1 cellular context compared by ENCODE assay signal in the genomic region with DNA sequence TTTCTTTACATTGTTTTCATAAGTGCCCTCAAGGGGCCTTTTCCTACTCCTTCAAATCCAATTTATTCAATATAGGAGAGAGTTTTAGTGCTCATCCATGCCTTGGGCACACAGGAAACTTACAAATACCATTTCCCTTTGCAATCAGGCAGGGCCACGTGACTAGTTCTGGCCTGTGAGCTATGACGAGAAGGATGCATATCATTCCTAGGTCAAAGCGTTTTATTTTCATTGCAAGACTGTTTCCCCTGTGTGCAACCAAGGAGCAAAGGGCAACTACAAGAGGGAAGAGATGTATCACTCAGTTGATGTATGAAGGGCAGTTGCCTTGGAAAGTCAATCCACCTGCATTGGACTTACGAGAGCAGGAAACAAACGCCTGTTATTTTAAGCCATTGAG.
TF ChIP-seq lines count a peak whose summit lies in the region.

No MANE protein-coding gene starts in this region.

TF ChIP-seq in HepG2, 621 proteins besides CTCF, POLR2A, EP300 and RAD21 (continued from another document and continues in another):
- TF ChIP-seq ZNF331 (CRISPR knock-in tag; IDR thresholded peaks at IDR 0.05) (no peak), ZNF724P (CRISPR knock-in tag; IDR thresholded peaks at IDR 0.05; ENCODE audit: borderline replicate concordance) (no peak), ZNF615 (CRISPR knock-in tag; IDR thresholded peaks at IDR 0.05; ENCODE audit: borderline replicate concordance) (no peak), KLF16 (CRISPR knock-in tag; IDR thresholded peaks at IDR 0.05) (no peak), ZNF644 (CRISPR knock-in tag; IDR thresholded peaks at IDR 0.05; ENCODE audit: low read depth) (0 out of 2 replicates have a peak, but pooled peaks have one; percentile 18), GATA4 (IDR thresholded peaks at IDR 0.05; ENCODE audit: borderline replicate concordance, low read depth) (no peak), ZNF33B (CRISPR knock-in tag; IDR thresholded peaks at IDR 0.05) (no peak), ZFP90 (CRISPR knock-in tag; IDR thresholded peaks at IDR 0.05; ENCODE audit: borderline replicate concordance) (no peak), RCOR2 (CRISPR knock-in tag; IDR thresholded peaks at IDR 0.05) (no peak), CENPX (CRISPR knock-in tag; IDR thresholded peaks at IDR 0.05) (no peak), TBX3 (IDR thresholded peaks at IDR 0.05; ENCODE audit: borderline replicate concordance) (no peak), CBFB (CRISPR knock-in tag; IDR thresholded peaks at IDR 0.05) (no peak), MATR3 (CRISPR knock-in tag; IDR thresholded peaks at IDR 0.05) (no peak), ZNF530 (CRISPR knock-in tag; IDR thresholded peaks at IDR 0.05; ENCODE audit: low read depth) (no peak), SMARCE1 (IDR thresholded peaks at IDR 0.05; ENCODE audit: borderline replicate concordance) (no peak), ZNF569 (CRISPR knock-in tag; IDR thresholded peaks at IDR 0.05; ENCODE audit: borderline replicate concordance) (no peak), FOXO1 (CRISPR knock-in tag; IDR thresholded peaks at IDR 0.05) (no peak), ZKSCAN1 (IDR thresholded peaks at IDR 0.05; ENCODE audit: low read length) (no peak), ZNF570 (CRISPR knock-in tag; IDR thresholded peaks at IDR 0.05; ENCODE audit: borderline replicate concordance) (no peak), HMGA1 (CRISPR knock-in tag; conservative IDR thresholded peaks at IDR 0.05) (no peak), ATF7-NPFF (CRISPR knock-in tag; IDR thresholded peaks at IDR 0.05; ENCODE audit: low read depth) (no peak), PAX8 (CRISPR knock-in tag; IDR thresholded peaks at IDR 0.05; ENCODE audit: borderline replicate concordance) (no peak), ZNF737 (CRISPR knock-in tag; IDR thresholded peaks at IDR 0.05; ENCODE audit: borderline replicate concordance) (no peak), CC2D1A (CRISPR knock-in tag; IDR thresholded peaks at IDR 0.05) (no peak), ARNT (IDR thresholded peaks at IDR 0.05) (no peak), ZMYM4 (CRISPR knock-in tag; IDR thresholded peaks at IDR 0.05) (0 out of 2 replicates have a peak, but pooled peaks have one; percentile 20), RAD51 (IDR thresholded peaks at IDR 0.05; ENCODE audit: borderline replicate concordance) (peak; percentile 68; the same call in 1 of the 2 replicates), ZNF557 (CRISPR knock-in tag; IDR thresholded peaks at IDR 0.05) (no peak), ETV6 (CRISPR knock-in tag; conservative IDR thresholded peaks at IDR 0.05) (no peak), ZNF768 (CRISPR knock-in tag; IDR thresholded peaks at IDR 0.05) (no peak), ZNF776 (CRISPR knock-in tag; IDR thresholded peaks at IDR 0.05) (no peak), KLF13 (CRISPR knock-in tag; IDR thresholded peaks at IDR 0.05) (no peak), ZNF326 (CRISPR knock-in tag; IDR thresholded peaks at IDR 0.05; ENCODE audit: borderline replicate concordance) (no peak), GLI4 (CRISPR knock-in tag; IDR thresholded peaks at IDR 0.05; ENCODE audit: borderline replicate concordance) (no peak), CENPT (CRISPR knock-in tag; IDR thresholded peaks at IDR 0.05; ENCODE audit: low read depth) (no peak), ZFP36L1 (CRISPR knock-in tag; IDR thresholded peaks at IDR 0.05) (no peak), HNF4A (CRISPR knock-in tag; IDR thresholded peaks at IDR 0.05) (peak; percentile 50; the same call in 1 of the 2 replicates), REPIN1 (CRISPR knock-in tag; IDR thresholded peaks at IDR 0.05; ENCODE audit: borderline replicate concordance, low read depth) (no peak), ZNF225 (CRISPR knock-in tag; IDR thresholded peaks at IDR 0.05) (no peak)
- TF ChIP-seq, protein P1, sequence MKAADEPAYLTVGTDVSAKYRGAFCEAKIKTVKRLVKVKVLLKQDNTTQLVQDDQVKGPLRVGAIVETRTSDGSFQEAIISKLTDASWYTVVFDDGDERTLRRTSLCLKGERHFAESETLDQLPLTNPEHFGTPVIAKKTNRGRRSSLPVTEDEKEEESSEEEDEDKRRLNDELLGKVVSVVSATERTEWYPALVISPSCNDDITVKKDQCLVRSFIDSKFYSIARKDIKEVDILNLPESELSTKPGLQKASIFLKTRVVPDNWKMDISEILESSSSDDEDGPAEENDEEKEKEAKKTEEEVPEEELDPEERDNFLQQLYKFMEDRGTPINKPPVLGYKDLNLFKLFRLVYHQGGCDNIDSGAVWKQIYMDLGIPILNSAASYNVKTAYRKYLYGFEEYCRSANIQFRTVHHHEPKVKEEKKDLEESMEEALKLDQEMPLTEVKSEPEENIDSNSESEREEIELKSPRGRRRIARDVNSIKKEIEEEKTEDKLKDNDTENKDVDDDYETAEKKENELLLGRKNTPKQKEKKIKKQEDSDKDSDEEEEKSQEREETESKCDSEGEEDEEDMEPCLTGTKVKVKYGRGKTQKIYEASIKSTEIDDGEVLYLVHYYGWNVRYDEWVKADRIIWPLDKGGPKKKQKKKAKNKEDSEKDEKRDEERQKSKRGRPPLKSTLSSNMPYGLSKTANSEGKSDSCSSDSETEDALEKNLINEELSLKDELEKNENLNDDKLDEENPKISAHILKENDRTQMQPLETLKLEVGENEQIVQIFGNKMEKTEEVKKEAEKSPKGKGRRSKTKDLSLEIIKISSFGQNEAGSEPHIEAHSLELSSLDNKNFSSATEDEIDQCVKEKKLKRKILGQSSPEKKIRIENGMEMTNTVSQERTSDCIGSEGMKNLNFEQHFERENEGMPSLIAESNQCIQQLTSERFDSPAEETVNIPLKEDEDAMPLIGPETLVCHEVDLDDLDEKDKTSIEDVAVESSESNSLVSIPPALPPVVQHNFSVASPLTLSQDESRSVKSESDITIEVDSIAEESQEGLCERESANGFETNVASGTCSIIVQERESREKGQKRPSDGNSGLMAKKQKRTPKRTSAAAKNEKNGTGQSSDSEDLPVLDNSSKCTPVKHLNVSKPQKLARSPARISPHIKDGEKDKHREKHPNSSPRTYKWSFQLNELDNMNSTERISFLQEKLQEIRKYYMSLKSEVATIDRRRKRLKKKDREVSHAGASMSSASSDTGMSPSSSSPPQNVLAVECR (CRISPR knock-in tag; IDR thresholded peaks at IDR 0.05; ENCODE audit: borderline replicate concordance) = no peak
- TF ChIP-seq, protein P2, sequence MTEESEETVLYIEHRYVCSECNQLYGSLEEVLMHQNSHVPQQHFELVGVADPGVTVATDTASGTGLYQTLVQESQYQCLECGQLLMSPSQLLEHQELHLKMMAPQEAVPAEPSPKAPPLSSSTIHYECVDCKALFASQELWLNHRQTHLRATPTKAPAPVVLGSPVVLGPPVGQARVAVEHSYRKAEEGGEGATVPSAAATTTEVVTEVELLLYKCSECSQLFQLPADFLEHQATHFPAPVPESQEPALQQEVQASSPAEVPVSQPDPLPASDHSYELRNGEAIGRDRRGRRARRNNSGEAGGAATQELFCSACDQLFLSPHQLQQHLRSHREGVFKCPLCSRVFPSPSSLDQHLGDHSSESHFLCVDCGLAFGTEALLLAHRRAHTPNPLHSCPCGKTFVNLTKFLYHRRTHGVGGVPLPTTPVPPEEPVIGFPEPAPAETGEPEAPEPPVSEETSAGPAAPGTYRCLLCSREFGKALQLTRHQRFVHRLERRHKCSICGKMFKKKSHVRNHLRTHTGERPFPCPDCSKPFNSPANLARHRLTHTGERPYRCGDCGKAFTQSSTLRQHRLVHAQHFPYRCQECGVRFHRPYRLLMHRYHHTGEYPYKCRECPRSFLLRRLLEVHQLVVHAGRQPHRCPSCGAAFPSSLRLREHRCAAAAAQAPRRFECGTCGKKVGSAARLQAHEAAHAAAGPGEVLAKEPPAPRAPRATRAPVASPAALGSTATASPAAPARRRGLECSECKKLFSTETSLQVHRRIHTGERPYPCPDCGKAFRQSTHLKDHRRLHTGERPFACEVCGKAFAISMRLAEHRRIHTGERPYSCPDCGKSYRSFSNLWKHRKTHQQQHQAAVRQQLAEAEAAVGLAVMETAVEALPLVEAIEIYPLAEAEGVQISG (CRISPR knock-in tag; IDR thresholded peaks at IDR 0.05) = peak; percentile 56; the same call in 1 of the 2 replicates
- TF ChIP-seq, protein P3, sequence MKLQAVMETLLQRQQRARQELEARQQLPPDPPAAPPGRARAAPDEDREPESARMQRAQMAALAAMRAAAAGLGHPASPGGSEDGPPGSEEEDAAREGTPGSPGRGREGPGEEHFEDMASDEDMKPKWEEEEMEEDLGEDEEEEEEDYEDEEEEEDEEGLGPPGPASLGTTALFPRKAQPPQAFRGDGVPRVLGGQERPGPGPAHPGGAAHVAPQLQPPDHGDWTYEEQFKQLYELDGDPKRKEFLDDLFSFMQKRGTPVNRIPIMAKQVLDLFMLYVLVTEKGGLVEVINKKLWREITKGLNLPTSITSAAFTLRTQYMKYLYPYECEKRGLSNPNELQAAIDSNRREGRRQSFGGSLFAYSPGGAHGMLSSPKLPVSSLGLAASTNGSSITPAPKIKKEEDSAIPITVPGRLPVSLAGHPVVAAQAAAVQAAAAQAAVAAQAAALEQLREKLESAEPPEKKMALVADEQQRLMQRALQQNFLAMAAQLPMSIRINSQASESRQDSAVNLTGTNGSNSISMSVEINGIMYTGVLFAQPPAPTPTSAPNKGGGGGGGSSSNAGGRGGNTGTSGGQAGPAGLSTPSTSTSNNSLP (IDR thresholded peaks at IDR 0.05; ENCODE audit: low read depth, low read length) = peak; percentile 56; the same call in 1 of the 2 replicates
- TF ChIP-seq, protein P4, sequence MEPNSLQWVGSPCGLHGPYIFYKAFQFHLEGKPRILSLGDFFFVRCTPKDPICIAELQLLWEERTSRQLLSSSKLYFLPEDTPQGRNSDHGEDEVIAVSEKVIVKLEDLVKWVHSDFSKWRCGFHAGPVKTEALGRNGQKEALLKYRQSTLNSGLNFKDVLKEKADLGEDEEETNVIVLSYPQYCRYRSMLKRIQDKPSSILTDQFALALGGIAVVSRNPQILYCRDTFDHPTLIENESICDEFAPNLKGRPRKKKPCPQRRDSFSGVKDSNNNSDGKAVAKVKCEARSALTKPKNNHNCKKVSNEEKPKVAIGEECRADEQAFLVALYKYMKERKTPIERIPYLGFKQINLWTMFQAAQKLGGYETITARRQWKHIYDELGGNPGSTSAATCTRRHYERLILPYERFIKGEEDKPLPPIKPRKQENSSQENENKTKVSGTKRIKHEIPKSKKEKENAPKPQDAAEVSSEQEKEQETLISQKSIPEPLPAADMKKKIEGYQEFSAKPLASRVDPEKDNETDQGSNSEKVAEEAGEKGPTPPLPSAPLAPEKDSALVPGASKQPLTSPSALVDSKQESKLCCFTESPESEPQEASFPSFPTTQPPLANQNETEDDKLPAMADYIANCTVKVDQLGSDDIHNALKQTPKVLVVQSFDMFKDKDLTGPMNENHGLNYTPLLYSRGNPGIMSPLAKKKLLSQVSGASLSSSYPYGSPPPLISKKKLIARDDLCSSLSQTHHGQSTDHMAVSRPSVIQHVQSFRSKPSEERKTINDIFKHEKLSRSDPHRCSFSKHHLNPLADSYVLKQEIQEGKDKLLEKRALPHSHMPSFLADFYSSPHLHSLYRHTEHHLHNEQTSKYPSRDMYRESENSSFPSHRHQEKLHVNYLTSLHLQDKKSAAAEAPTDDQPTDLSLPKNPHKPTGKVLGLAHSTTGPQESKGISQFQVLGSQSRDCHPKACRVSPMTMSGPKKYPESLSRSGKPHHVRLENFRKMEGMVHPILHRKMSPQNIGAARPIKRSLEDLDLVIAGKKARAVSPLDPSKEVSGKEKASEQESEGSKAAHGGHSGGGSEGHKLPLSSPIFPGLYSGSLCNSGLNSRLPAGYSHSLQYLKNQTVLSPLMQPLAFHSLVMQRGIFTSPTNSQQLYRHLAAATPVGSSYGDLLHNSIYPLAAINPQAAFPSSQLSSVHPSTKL (CRISPR knock-in tag; IDR thresholded peaks at IDR 0.05) = peak; percentile 30; the same call in 1 of the 2 replicates
- TF ChIP-seq, protein P5, sequence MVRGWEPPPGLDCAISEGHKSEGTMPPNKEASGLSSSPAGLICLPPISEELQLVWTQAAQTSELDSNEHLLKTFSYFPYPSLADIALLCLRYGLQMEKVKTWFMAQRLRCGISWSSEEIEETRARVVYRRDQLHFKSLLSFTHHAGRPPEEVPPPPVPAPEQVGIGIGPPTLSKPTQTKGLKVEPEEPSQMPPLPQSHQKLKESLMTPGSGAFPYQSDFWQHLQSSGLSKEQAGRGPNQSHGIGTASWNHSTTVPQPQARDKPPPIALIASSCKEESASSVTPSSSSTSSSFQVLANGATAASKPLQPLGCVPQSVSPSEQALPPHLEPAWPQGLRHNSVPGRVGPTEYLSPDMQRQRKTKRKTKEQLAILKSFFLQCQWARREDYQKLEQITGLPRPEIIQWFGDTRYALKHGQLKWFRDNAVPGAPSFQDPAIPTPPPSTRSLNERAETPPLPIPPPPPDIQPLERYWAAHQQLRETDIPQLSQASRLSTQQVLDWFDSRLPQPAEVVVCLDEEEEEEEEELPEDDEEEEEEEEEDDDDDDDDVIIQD (CRISPR knock-in tag; IDR thresholded peaks at IDR 0.05; ENCODE audit: low read depth) = peak; percentile 28; the same call in 1 of the 2 replicates
- TF ChIP-seq, protein P6, sequence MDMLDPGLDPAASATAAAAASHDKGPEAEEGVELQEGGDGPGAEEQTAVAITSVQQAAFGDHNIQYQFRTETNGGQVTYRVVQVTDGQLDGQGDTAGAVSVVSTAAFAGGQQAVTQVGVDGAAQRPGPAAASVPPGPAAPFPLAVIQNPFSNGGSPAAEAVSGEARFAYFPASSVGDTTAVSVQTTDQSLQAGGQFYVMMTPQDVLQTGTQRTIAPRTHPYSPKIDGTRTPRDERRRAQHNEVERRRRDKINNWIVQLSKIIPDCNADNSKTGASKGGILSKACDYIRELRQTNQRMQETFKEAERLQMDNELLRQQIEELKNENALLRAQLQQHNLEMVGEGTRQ (IDR thresholded peaks at IDR 0.05; ENCODE audit: low read depth, low read length) = peak; percentile 79
- TF ChIP-seq, protein P6 (CRISPR knock-in tag; IDR thresholded peaks at IDR 0.05; ENCODE audit: borderline replicate concordance) = peak; percentile 80; the same call in 1 of the 2 replicates
- TF ChIP-seq, protein P7, sequence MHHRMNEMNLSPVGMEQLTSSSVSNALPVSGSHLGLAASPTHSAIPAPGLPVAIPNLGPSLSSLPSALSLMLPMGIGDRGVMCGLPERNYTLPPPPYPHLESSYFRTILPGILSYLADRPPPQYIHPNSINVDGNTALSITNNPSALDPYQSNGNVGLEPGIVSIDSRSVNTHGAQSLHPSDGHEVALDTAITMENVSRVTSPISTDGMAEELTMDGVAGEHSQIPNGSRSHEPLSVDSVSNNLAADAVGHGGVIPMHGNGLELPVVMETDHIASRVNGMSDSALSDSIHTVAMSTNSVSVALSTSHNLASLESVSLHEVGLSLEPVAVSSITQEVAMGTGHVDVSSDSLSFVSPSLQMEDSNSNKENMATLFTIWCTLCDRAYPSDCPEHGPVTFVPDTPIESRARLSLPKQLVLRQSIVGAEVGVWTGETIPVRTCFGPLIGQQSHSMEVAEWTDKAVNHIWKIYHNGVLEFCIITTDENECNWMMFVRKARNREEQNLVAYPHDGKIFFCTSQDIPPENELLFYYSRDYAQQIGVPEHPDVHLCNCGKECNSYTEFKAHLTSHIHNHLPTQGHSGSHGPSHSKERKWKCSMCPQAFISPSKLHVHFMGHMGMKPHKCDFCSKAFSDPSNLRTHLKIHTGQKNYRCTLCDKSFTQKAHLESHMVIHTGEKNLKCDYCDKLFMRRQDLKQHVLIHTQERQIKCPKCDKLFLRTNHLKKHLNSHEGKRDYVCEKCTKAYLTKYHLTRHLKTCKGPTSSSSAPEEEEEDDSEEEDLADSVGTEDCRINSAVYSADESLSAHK (CRISPR knock-in tag; IDR thresholded peaks at IDR 0.05; ENCODE audit: borderline replicate concordance) = no peak
